Comparison of ENCODE assay signal across 1 cellular context in the genomic region with DNA sequence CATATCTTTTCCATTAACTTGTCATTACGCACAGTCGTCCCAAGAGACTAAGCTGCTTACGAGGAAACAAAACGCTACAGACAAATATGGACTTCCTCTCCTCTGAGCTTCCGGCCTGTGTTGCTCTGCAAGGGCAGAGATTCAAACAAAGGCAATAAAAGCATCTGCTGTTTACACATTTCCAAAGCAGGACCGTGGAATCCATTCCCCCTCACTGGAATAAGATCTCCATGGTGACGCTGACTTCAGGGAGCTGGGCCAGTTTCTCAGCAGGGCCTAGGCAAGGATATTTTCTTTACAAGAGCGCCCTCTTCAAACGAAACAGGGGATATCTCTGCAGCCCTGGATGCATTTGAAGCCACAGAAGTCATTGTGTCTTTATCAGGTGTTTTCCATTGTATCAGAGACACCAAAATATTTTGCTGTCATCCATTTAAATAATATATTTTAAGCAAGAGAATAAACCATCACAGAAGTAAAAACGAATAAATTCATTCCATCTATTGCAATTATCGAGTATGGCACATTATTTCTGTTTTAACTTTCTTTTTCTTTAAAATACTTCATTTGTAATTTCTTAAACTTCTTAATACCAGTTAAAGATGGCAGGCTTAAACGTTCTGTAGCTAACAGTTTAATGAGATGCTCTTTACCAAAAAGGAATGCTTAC.
A peak's percentile ranks its signal among the peaks of the same experiment; 100 is the strongest.
TF ChIP-seq lines count a peak whose summit lies in the region.

No MANE protein-coding gene starts in this region.

TF ChIP-seq in GM12878, 131 proteins besides CTCF, POLR2A, EP300 and RAD21 (continued from another document):
- no peak for TF ChIP-seq MLLT1 (IDR thresholded peaks at IDR 0.05)
- TF ChIP-seq SRF (IDR thresholded peaks at IDR 0.05; ENCODE audit: low read depth in 2 of 2, low read length in 2 of 2) = peak; percentile 73 to 87
- no peak for TF ChIP-seq BHLHE40 (IDR thresholded peaks at IDR 0.05; ENCODE audit: borderline replicate concordance in 1 of 2, low read depth in 2 of 2, low read length in 1 of 2)
- TF ChIP-seq IKZF2 (IDR thresholded peaks at IDR 0.05) = no peak
- TF ChIP-seq, protein P1, sequence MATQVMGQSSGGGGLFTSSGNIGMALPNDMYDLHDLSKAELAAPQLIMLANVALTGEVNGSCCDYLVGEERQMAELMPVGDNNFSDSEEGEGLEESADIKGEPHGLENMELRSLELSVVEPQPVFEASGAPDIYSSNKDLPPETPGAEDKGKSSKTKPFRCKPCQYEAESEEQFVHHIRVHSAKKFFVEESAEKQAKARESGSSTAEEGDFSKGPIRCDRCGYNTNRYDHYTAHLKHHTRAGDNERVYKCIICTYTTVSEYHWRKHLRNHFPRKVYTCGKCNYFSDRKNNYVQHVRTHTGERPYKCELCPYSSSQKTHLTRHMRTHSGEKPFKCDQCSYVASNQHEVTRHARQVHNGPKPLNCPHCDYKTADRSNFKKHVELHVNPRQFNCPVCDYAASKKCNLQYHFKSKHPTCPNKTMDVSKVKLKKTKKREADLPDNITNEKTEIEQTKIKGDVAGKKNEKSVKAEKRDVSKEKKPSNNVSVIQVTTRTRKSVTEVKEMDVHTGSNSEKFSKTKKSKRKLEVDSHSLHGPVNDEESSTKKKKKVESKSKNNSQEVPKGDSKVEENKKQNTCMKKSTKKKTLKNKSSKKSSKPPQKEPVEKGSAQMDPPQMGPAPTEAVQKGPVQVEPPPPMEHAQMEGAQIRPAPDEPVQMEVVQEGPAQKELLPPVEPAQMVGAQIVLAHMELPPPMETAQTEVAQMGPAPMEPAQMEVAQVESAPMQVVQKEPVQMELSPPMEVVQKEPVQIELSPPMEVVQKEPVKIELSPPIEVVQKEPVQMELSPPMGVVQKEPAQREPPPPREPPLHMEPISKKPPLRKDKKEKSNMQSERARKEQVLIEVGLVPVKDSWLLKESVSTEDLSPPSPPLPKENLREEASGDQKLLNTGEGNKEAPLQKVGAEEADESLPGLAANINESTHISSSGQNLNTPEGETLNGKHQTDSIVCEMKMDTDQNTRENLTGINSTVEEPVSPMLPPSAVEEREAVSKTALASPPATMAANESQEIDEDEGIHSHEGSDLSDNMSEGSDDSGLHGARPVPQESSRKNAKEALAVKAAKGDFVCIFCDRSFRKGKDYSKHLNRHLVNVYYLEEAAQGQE (IDR thresholded peaks at IDR 0.05; ENCODE audit: low read depth, low read length) = no peak
TF ChIP-seq in GM12878: peak in this region for 2.
